9 cellular contexts compared by ENCODE assay signal in the genomic region with DNA sequence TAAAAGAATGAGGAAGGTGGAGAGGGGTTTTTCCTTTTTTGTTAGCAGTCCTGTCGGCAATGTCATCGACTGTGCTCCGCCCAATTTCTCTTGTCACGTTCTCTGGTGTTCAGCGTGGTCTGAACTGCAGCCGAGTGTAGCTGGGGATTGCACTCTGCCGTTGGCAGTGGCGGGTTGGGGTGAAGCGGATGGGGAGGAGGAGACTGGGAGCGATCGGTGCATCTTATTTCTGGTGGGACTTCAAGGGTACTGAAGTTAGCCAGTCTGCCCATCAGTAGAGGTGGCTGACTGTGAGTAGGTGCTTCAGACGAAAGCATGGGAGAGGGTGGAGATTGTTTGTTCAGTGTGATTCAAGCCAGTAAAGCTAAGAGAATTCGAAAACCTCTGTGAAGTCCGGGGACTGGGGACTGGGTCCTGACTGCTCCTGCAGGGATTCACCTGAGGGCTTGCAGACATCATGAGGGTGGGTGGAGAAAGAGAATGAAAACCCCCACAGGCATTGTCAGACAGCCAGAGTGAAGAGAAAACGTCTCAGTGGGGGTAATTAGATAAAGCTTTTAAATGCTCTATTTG. TPM values are rescaled to one million over a fixed set of nuclear protein-coding genes. Genes with fewer than 3 reads are reported as not detected.
DNase-seq lines count a peak whose midpoint lies in the region; ATAC-seq, FAIRE-seq and TF ChIP-seq lines count a peak whose summit lies in the region.
"Had no signal": no experiment of that assay in that cellular context is flagged by ENCODE, and none has a peak within 500 bp of the region (broad histone marks: within the 10 kb centered on the region; RNA-seq: fewer than 3 reads in every experiment).

No MANE protein-coding gene starts in this region.

- peaks cover 42% of the 10 kb centered on the region for H3K4me1 Mint-ChIP-seq in T-helper 1 cell treated with Interleukin-12 subunit alpha and Interleukin-12 subunit beta and Interleukin-4 antibody, amounts not matched to agents 30 μg/mL and 1 μg/mL, for 36 hours (ENCODE audit: low read depth)
- H3K4me1 Mint-ChIP-seq in effector memory CD8-positive, alpha-beta T cell (ENCODE audit: low read depth in 2 of 2): peaks cover 38 to 55% of the 10 kb centered on the region in 2 donors
- peaks cover 50% of the 10 kb centered on the region for H3K4me1 Mint-ChIP-seq in osteocyte (ENCODE audit: unreplicated experiment)

- H3K27me3 Mint-ChIP-seq in T-helper 1 cell treated with Interleukin-12 subunit alpha and Interleukin-12 subunit beta and Interleukin-4 antibody, amounts not matched to agents 30 μg/mL and 1 μg/mL, for 36 hours (ENCODE audit: low read depth): peaks cover 11% of the 10 kb centered on the region
- no peaks in the 10 kb centered on the region for H3K27me3 Mint-ChIP-seq in effector memory CD8-positive, alpha-beta T cell
- no peaks in the 10 kb centered on the region for H3K27me3 Mint-ChIP-seq in osteocyte (ENCODE audit: unreplicated experiment)

- peak; percentile 62 for DNase-seq in COR-L47 (lab: John Stamatoyannopoulos, UW)
- peak in 1 of 3 experiments; percentile 6 for DNase-seq in effector memory CD8-positive, alpha-beta T cell
- DNase-seq in osteocyte (ENCODE audit: extremely low spot score, unreplicated experiment): peak; percentile 68
- no peak for DNase-seq in midbrain (lab: John Stamatoyannopoulos, UW)
- DNase-seq in frontal cortex (ENCODE audit: low spot score in 2 of 2): no peak
- DNase-seq in GM19240 (ENCODE audit: insufficient read length, low spot score): no peak

- TF ChIP-seq CTCF in osteocyte (IDR thresholded peaks at IDR 0.05): no peak

- H3K36me3 Mint-ChIP-seq in T-helper 1 cell treated with Interleukin-12 subunit alpha and Interleukin-12 subunit beta and Interleukin-4 antibody, amounts not matched to agents 30 μg/mL and 1 μg/mL, for 36 hours (ENCODE audit: low read depth): peaks cover 6% of the 10 kb centered on the region
- peaks cover 6% of the 10 kb centered on the region for H3K36me3 Mint-ChIP-seq in effector memory CD8-positive, alpha-beta T cell (ENCODE audit: insufficient read depth)
- no peaks in the 10 kb centered on the region for H3K36me3 Mint-ChIP-seq in osteocyte (ENCODE audit: unreplicated experiment)

- peak overlapping the region; percentile 1 for H3K27ac Mint-ChIP-seq in T-helper 1 cell treated with Interleukin-12 subunit alpha and Interleukin-12 subunit beta and Interleukin-4 antibody, amounts not matched to agents 30 μg/mL and 1 μg/mL, for 36 hours
- H3K27ac Mint-ChIP-seq in effector memory CD8-positive, alpha-beta T cell: peak overlapping the region; percentile 24 to 48
- H3K27ac Mint-ChIP-seq in osteocyte (ENCODE audit: unreplicated experiment): peak overlapping the region; percentile 15

- no peaks in the 10 kb centered on the region for H3K9me3 Mint-ChIP-seq in T-helper 1 cell treated with Interleukin-12 subunit alpha and Interleukin-12 subunit beta and Interleukin-4 antibody, amounts not matched to agents 30 μg/mL and 1 μg/mL, for 36 hours
- no peaks in the 10 kb centered on the region for H3K9me3 Mint-ChIP-seq in effector memory CD8-positive, alpha-beta T cell
- H3K9me3 Mint-ChIP-seq in osteocyte (ENCODE audit: unreplicated experiment): no peaks in the 10 kb centered on the region

- no peak for FAIRE-seq in frontal cortex (lab: Jason Lieb, UNC)

- peak overlapping the region; percentile 56 for H3K4me3 Mint-ChIP-seq in T-helper 1 cell treated with Interleukin-12 subunit alpha and Interleukin-12 subunit beta and Interleukin-4 antibody, amounts not matched to agents 30 μg/mL and 1 μg/mL, for 36 hours
- peak overlapping the region; percentile 5 to 35 for H3K4me3 Mint-ChIP-seq in effector memory CD8-positive, alpha-beta T cell
- H3K4me3 Mint-ChIP-seq in osteocyte (ENCODE audit: unreplicated experiment): peak overlapping the region; percentile 28

- peak; percentile 30 for ATAC-seq in HG02973 (IDR thresholded peaks at IDR 0.05; ENCODE audit: unreplicated experiment)
- peak; percentile 25 for ATAC-seq in effector memory CD8-positive, alpha-beta T cell (replicated peaks)
- ATAC-seq: HCT116 had no signal

RNA-seq across cellular contexts. Expression of gene RREB1, which starts 5.1 kb away (rescaled TPM):
- 29.4 and 29.9 TPM in 2 replicates for total RNA-seq in osteocyte
- total RNA-seq in frontal cortex: 1.6 TPM

Comparison
In these comparisons a context has a peak if more than half of its experiments do, and no peak if none do; other contexts are left out.
1. DNase-seq: peak in COR-L47 (single experiment) and osteocyte (single experiment); none in midbrain (single experiment), frontal cortex (0 of 2) and GM19240 (single experiment).
2. RNA of gene RREB1, which starts 5.1 kb away (total RNA-seq): 29.4 to 29.9 TPM in osteocyte; 1.6 TPM in frontal cortex (single experiment); every median in the first group is over 10 times any median in the second.
3. Peak in every context shown above with its lines, with median percentiles within 50 percentile points of each other: H3K27ac Mint-ChIP-seq and H3K4me3 Mint-ChIP-seq.